ENCODE assay signal across 27 cellular contexts in the genomic region with DNA sequence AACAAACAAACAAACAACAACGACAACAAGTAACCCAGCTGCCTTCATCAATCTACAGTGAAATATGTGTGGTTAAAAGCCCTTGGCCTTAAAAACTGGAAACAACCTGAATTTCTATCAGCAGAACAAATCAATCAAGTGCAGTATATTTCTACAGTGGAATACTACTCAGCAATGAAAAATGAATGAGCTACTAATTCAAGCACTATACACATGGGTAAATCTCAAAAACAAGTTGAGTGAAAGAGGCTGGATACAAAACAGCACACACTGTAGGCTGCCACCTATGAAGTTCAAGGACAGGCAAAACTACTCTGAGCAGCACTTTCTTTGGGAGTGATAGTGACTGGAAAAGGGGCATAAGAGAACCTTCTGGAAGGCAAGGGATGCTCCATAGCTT.
"Had no signal": no experiment of that assay in that cellular context is flagged by ENCODE, and none has a peak within 500 bp of the region (broad histone marks: within the 10 kb centered on the region; RNA-seq: fewer than 3 reads in every experiment).

No MANE protein-coding gene starts in this region.

- H3K4me3 ChIP-seq: stomach, suprapubic skin, testis, thoracic aorta, thyroid gland, tibial artery, tibial nerve, transverse colon, upper lobe of left lung, upper lobe of right lung, uterus, vagina had no signal

- DNase-seq: stimulated activated CD4-positive, alpha-beta T cell treated with anti-CD3 and anti-CD28 coated beads, Interleukin-2, amount 100 ng/mL, for 48 hours; stimulated activated CD4-positive, alpha-beta T cell treated with anti-CD3 and anti-CD28 coated beads, Interleukin-4, amount 100 ng/mL, for 1 hour; stimulated activated CD4-positive, alpha-beta T cell treated with anti-CD3 and anti-CD28 coated beads, Interleukin-4, amount 100 ng/mL, for 24 hours; stimulated activated CD4-positive, alpha-beta T cell treated with anti-CD3 and anti-CD28 coated beads, Interleukin-4, amount 100 ng/mL, for 4 hours; stimulated activated CD8-positive, alpha-beta memory T cell treated with anti-CD3 and anti-CD28 coated beads, Interleukin-4, amount 100 ng/mL, for 48 hours; stimulated activated naive B cell treated with anti-CD40 and anti-IgM and Interleukin-4, amounts not matched to agents 10 μg/mL and 1 μg/mL and 100 μg/mL, for 72 hours; stimulated activated naive CD4-positive, alpha-beta T cell; stimulated activated naive CD4-positive, alpha-beta T cell treated with Interleukin-2 at 50 U/mL for 16 hours; stimulated activated naive CD8-positive, alpha-beta T cell treated with anti-CD3 and anti-CD28 coated beads, Interleukin-15, amount 100 ng/mL, for 72 hours; stimulated activated naive CD8-positive, alpha-beta T cell treated with anti-CD3 and anti-CD28 coated beads, Interleukin-15, Interleukin-2, amounts not matched to agents 100 U/mL and 50 U/mL, for 24 hours; stomach; substantia nigra; testis; thyroid gland; tibial artery; transverse colon; trophoblast cell; upper lobe of left lung; upper lobe of right lung; uterus had no signal

- H3K27ac ChIP-seq: stomach, suprapubic skin, testis, thoracic aorta, thyroid gland, tibial artery, tibial nerve, transverse colon, upper lobe of left lung, upper lobe of right lung, uterus, vagina had no signal

- H3K27me3 ChIP-seq: suprapubic skin, testis, thyroid gland, tibial artery, tibial nerve, transverse colon, upper lobe of left lung, upper lobe of right lung, uterus, vagina had no signal

- ATAC-seq: stimulated activated effector memory CD8-positive, alpha-beta T cell treated with anti-CD3 and anti-CD28 coated beads, Interleukin-12 subunit alpha, Interleukin-12 subunit beta, amount 100 ng/mL, for 72 hours; stimulated activated memory B cell treated with anti-CD40 and anti-IgM and Interleukin-4, amounts not matched to agents 10 μg/mL and 1 μg/mL and 100 μg/mL, for 72 hours; stimulated activated naive B cell treated with anti-CD40 and anti-IgM and Interleukin-4, amounts not matched to agents 10 μg/mL and 1 μg/mL and 100 μg/mL, for 72 hours; stimulated activated naive CD8-positive, alpha-beta T cell treated with anti-CD3 and anti-CD28 coated beads, Interleukin-15, amount 100 ng/mL, for 72 hours; stimulated activated naive CD8-positive, alpha-beta T cell treated with anti-CD3 and anti-CD28 coated beads, Interleukin-15, Interleukin-2, amounts not matched to agents 100 U/mL and 50 U/mL, for 24 hours; upper lobe of right lung had no signal

- FAIRE-seq: urothelium cell line had no signal

- H3K9me3 ChIP-seq: stomach, suprapubic skin, testis, thoracic aorta, thyroid gland, tibial artery, tibial nerve, transverse colon, upper lobe of left lung, upper lobe of right lung, uterus, vagina had no signal

- H3K36me3 ChIP-seq: stomach, suprapubic skin, thoracic aorta, thyroid gland, tibial artery, tibial nerve, transverse colon, upper lobe of left lung, upper lobe of right lung, uterus, vagina had no signal
